Comparison of ENCODE assay signal across 9 cellular contexts in the genomic region with DNA sequence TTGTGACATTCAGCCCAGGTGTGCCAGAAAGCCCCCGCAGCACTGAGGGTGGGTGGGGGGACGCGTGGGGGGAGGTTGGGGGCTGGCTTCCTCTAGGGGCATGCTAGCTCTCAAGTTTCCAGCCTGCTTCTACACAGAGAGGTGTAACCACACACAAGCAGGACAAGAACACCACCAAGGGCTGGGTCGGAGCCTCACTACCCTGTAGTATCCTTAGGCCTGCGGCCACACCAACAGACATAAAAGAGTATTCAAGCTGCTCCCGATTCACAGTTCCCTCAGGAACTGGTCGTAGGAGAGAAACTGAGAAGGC. TPM values are rescaled to one million over a fixed set of nuclear protein-coding genes. Genes with fewer than 3 reads are reported as not detected.
DNase-seq lines count a peak whose midpoint lies in the region; ATAC-seq and TF ChIP-seq lines count a peak whose summit lies in the region.
"Had no signal": no experiment of that assay in that cellular context is flagged by ENCODE, and none has a peak within 500 bp of the region (broad histone marks: within the 10 kb centered on the region; RNA-seq: fewer than 3 reads in every experiment).

No MANE protein-coding gene starts in this region.

- H3K14ac ChIP-seq in H9 (ENCODE audit: insufficient read depth, low read length) = no peak overlapping the region; the same call in 1 of the 2 replicates

- ATAC-seq in T-helper 17 cell (no peak), gastrocnemius medialis (no peak), GM21576 (IDR thresholded peaks at IDR 0.05; ENCODE audit: unreplicated experiment) (no peak)

- H3K23me2 ChIP-seq in H9 (ENCODE audit: insufficient read length, low read depth, low read length, poor library complexity, severe bottlenecking) = peaks cover 15% of the 10 kb centered on the region

- no CpG with 5 or more reads among the region's 7 CpGs for WGBS in H9 (ENCODE audit: extremely low coverage, insufficient read length, low lambda C conversion rate)

- no peak overlapping the region for H4K91ac ChIP-seq in H9 (ENCODE audit: insufficient read length, low read depth, low read length)

- no peak overlapping the region for H3K23ac ChIP-seq in H9 (ENCODE audit: insufficient read length, low read depth, low read length)

- H3K4ac ChIP-seq in H9 (ENCODE audit: low read depth, low read length) = no peak overlapping the region

- in situ Hi-C loops in gastrocnemius medialis (cut with MboI; ENCODE audit: low sequenced_read_pairs in 4 of 4) = loop anchor here in 1 of 4 donors (10.0 kb wide), 1 partner anchor 58 kb away; no protein-coding TSS in a partner anchor

- peak overlapping the region; percentile 99 for H3K4me2 ChIP-seq in H9 (ENCODE audit: insufficient read depth, insufficient read length, low read length)

- H2BK15ac ChIP-seq in H9 (ENCODE audit: low read depth, low read length) = no peak overlapping the region

- no peaks in the 10 kb centered on the region for H3K27me3 ChIP-seq in H9 (ENCODE audit: insufficient read depth, low read length)
- no peaks in the 10 kb centered on the region for H3K27me3 ChIP-seq in gastrocnemius medialis

- H3K79me2 ChIP-seq in H9 (ENCODE audit: insufficient read depth, low read length) = peaks cover 28% of the 10 kb centered on the region; the same call in 1 of the 2 replicates

- H2AFZ ChIP-seq in H9 (ENCODE audit: low read length) = no peak overlapping the region

- no peak overlapping the region for H2BK5ac ChIP-seq in H9 (ENCODE audit: insufficient read length, low read length)

- H3K36me3 Mint-ChIP-seq in H9 (ENCODE audit: insufficient read depth in 1 of 3, low read depth in 3 of 3) = peaks cover 19 to 39% (median 27%) of the 10 kb centered on the region in 3 experiments; a peak in 6 of 7 replicates
- H3K36me3 Mint-ChIP-seq in T-helper 17 cell (ENCODE audit: low read depth) = no peaks in the 10 kb centered on the region

- H3K27ac Mint-ChIP-seq in H9 (peak overlapping the region; percentile 93 to 97 (median 96)), T-helper 17 cell (peak overlapping the region; percentile 41)

- H3K4me1 ChIP-seq in H9 (ENCODE audit: insufficient read depth, low read length) (peaks cover 1% of the 10 kb centered on the region; the same call in 1 of the 2 replicates), gastrocnemius medialis (peaks cover 47 to 54% of the 10 kb centered on the region in 2 donors)

- H3K4me3 Mint-ChIP-seq in H9 (peak overlapping the region; percentile 78 to 82), T-helper 17 cell (peak overlapping the region; percentile 84)

- H3K18ac ChIP-seq in H9 (ENCODE audit: insufficient read length, low read depth, low read length) = peak overlapping the region; percentile 3

- no peaks in the 10 kb centered on the region for H3K9me3 ChIP-seq in H9 (ENCODE audit: control insufficient read depth, low read depth, low read length)
- peaks cover 4% of the 10 kb centered on the region for H3K9me3 ChIP-seq in T-helper 17 cell (ENCODE audit: control insufficient read depth, low read length, poor library complexity, severe bottlenecking)
- H3K9me3 ChIP-seq in gastrocnemius medialis = no peaks in the 10 kb centered on the region

- H3K27me3 Mint-ChIP-seq in H9 (ENCODE audit: low read depth) = peaks cover 16% of the 10 kb centered on the region
- H3K27me3 Mint-ChIP-seq in T-helper 17 cell = no peaks in the 10 kb centered on the region

- H3K36me3 ChIP-seq in gastrocnemius medialis = no peaks in the 10 kb centered on the region

- no peak overlapping the region for H2AK5ac ChIP-seq in H9 (ENCODE audit: insufficient read length, low read length)

- DNase-seq in H9 (no peak), T-helper 17 cell (no peak), fibroblast of mammary gland (ENCODE audit: low read depth) (no peak), gastrocnemius medialis (no peak), NCI-H1417 (lab: John Stamatoyannopoulos, UW) (no peak), dermis blood vessel endothelial cell (no peak)
- DNase-seq: activated CD4-positive, alpha-beta T cell treated with anti-CD3 and anti-CD28 coated beads, Interleukin-2, amount 50 U/mL, for 1 hour; NCI-H187 had no signal

- H3K4me1 Mint-ChIP-seq in H9 (peaks cover 45 to 54% of the 10 kb centered on the region in 2 experiments), T-helper 17 cell (peaks cover 21% of the 10 kb centered on the region)

- no peak overlapping the region for H3K9ac ChIP-seq in H9 (ENCODE audit: extremely low read depth, insufficient read length, low read length)

- H2BK120ac ChIP-seq in H9 (ENCODE audit: low read depth, low read length, poor library complexity, severe bottlenecking) = no peak overlapping the region

- H3K27ac ChIP-seq in H9 (ENCODE audit: insufficient read length, low read depth, low read length) (peak overlapping the region; percentile 4), gastrocnemius medialis (peak overlapping the region; percentile 89 to 99 (median 91))

- TF ChIP-seq CTCF in H9 (conservative IDR thresholded peaks at IDR 0.05) (no peak), fibroblast of mammary gland (conservative IDR thresholded peaks at IDR 0.05; ENCODE audit: control insufficient read depth, insufficient read depth, low read depth, low read length) (no peak), gastrocnemius medialis (IDR thresholded peaks at IDR 0.05 in 4 of 5, conservative IDR thresholded peaks at IDR 0.05 in 1 of 5) (no peak)

- no peaks in the 10 kb centered on the region for H4K20me1 ChIP-seq in H9 (ENCODE audit: control insufficient read depth, insufficient read depth, insufficient read length)

- H3T11ph ChIP-seq in H9 (ENCODE audit: low read length) = no peak overlapping the region

- peaks cover under 1 to 2% of the 10 kb centered on the region in 2 experiments; a peak in 2 of 5 replicates for H3K9me3 Mint-ChIP-seq in H9

- H2BK12ac ChIP-seq in H9 (ENCODE audit: insufficient read length, low read depth, low read length) = no peak overlapping the region

- H3K79me1 ChIP-seq in H9 (ENCODE audit: insufficient read depth, low read depth, low read length, poor library complexity, severe bottlenecking) = peaks cover 7% of the 10 kb centered on the region

- no peak overlapping the region for H2BK20ac ChIP-seq in H9 (ENCODE audit: low read depth, low read length, poor library complexity, severe bottlenecking)

- no peak for TF ChIP-seq POLR2A in gastrocnemius medialis (IDR thresholded peaks at IDR 0.05)

- intact Hi-C loops in gastrocnemius medialis (cut with DNase I; ENCODE audit: low total_unique reads) = loop anchor here (5.0 to 10.0 kb wide), 2 partner anchors 205 to 1408 kb away; a partner anchor contains a TSS

- no peak overlapping the region for H3K56ac ChIP-seq in H9 (ENCODE audit: insufficient read length, low read depth, low read length)

- no peak overlapping the region for H4K5ac ChIP-seq in H9 (ENCODE audit: insufficient read length, low read depth, low read length)

- H4K8ac ChIP-seq in H9 (replicated peaks; ENCODE audit: insufficient read length, low read depth, low read length) = no peak overlapping the region

- H3K4me3 ChIP-seq in fibroblast of mammary gland (ENCODE audit: control insufficient read depth, low read depth, low read length) (peak overlapping the region; percentile 2), gastrocnemius medialis (peak overlapping the region; percentile 58 to 96 (median 78))

RNA-seq across cellular contexts. Expression of a gene that starts 1.8 kb away (rescaled TPM):
- total RNA-seq in H9 (2021) = 53.6 and 59.8 TPM in 2 replicates
- total RNA-seq in T-helper 17 cell = 10 to 100 TPM; 22.5 to 24.0 TPM
- 10 to 100 TPM in 3 of 4 donors, 1 to 10 TPM in 1; 8.9 to 13.2 (median 11.8) TPM for total RNA-seq in gastrocnemius medialis
- total RNA-seq in dermis blood vessel endothelial cell = 15.3 and 18.5 TPM in 2 replicates
